Comparison of ENCODE assay signal across 29 cellular contexts in the genomic region with DNA sequence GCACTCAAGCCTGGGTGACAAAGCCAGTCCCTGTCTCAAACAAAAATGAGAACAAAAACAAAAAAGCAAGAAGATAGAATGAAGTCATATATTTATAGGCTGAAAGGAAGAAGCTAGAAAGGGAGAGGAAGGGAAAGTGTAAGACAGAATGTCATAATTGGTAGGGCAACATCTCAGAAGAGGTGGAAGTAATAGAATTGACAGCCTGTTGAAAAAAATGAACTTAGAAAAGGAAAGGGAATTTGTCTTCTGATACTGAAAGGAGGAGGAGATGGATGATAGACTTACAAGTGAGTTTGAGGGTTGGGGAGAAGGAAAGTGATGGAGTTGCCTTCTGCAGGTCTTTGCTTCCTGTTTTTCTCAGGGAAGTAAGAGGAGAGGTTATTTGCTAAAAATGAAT.
"Had no signal": no experiment of that assay in that cellular context is flagged by ENCODE, and none has a peak within 500 bp of the region (broad histone marks: within the 10 kb centered on the region; RNA-seq: fewer than 3 reads in every experiment).

No MANE protein-coding gene starts in this region.

- DNase-seq: activated B cell treated with CpG ODN at 0.5 μM for 24 hours; activated CD4-positive, alpha-beta memory T cell treated with anti-CD3 and anti-CD28 coated beads for 36 hours; activated CD4-positive, alpha-beta T cell treated with anti-CD3 and anti-CD28 coated beads for 4 hours; activated CD4-positive, alpha-beta T cell treated with anti-CD3 and anti-CD28 coated beads, Interleukin-2, amount 50 U/mL, for 1 hour; activated CD4-positive, CD25-positive, alpha-beta regulatory T cell treated with anti-CD3 and anti-CD28 coated beads, Interleukin-2, amount 50 U/mL, for 72 hours; activated CD8-positive, alpha-beta memory T cell treated with anti-CD3 and anti-CD28 coated beads, Interleukin-2, amount 50 U/mL, for 4 hours; activated gamma-delta T cell treated with Interleukin-2 at 50 U/mL for 16 hours; activated naive CD4-positive, alpha-beta T cell treated with anti-CD3 and anti-CD28 coated beads for 36 hours; activated T-cell treated with anti-CD3 and anti-CD28 coated beads for 4 hours; activated T-cell treated with anti-CD3 and anti-CD28 coated beads, Interleukin-2, amount 50 U/mL, for 4 hours; adrenal gland; body of pancreas; cerebellar nuclear complex; cortex of kidney; Kasumi-1; KG1; MG63; NCI-H1048; NCI-H1436 treated with DMSO at 0.1 percent for 48 hours; NCI-H1694 treated with DMSO at 0.1 percent for 48 hours; NCI-H2029; NCI-H345; NCI-H524 treated with DMSO at 0.1 percent for 48 hours; NCI-H748 treated with DMSO at 0.1 percent for 48 hours; NK-92 treated with Interleukin-12 subunit alpha and Interleukin-12 subunit beta, amount 100 ng/mL, for 24 hours; PC-3; SJCRH30 had no signal

- ATAC-seq: activated naive CD4-positive, alpha-beta T cell treated with anti-CD3 and anti-CD28 coated beads, Interleukin-2, amount 50 U/mL, for 72 hours; activated T-cell treated with anti-CD3 and anti-CD28 coated beads, Interleukin-2, amount 50 U/mL, for 4 hours; body of pancreas; PC-3; Right ventricle myocardium inferior had no signal
